In genomic region chr4:43607827-43608461, GRCh38 we compare ENCODE assay signal across 24 cellular contexts.
A peak's percentile ranks its signal among the peaks of the same experiment; 100 is the strongest.
DNase-seq lines count a peak whose midpoint lies in the region; ATAC-seq and TF ChIP-seq lines count a peak whose summit lies in the region.
"Had no signal": no experiment of that assay in that cellular context is flagged by ENCODE, and none has a peak within 500 bp of the region (broad histone marks: within the 10 kb centered on the region; RNA-seq: fewer than 3 reads in every experiment).

No MANE protein-coding gene starts in this region.

- no peaks in the 10 kb centered on the region for H3K36me3 ChIP-seq in adrenal gland (replicated peaks in 1 of 2)
- H3K36me3 ChIP-seq: SJCRH30 had no signal

- H3K27me3 Mint-ChIP-seq in stimulated activated memory B cell treated with anti-CD40 and anti-IgM and Interleukin-4, amounts not matched to agents 10 μg/mL and 1 μg/mL and 100 μg/mL, for 72 hours: no peaks in the 10 kb centered on the region
- H3K27me3 Mint-ChIP-seq: naive thymus-derived CD8-positive, alpha-beta T cell had no signal

- WGBS in adrenal gland, 4 donors: 55 to 62% (median 57%) methylated on average over 4 of the region's 4 CpGs

- no peaks in the 10 kb centered on the region for H3K27me3 ChIP-seq in adrenal gland
- H3K27me3 ChIP-seq: SJCRH30 had no signal

- H3K27ac ChIP-seq in adrenal gland: no peak overlapping the region
- H3K27ac ChIP-seq: coronary artery, PC-9, SJCRH30 had no signal

- H3K36me3 Mint-ChIP-seq in stimulated activated memory B cell treated with anti-CD40 and anti-IgM and Interleukin-4, amounts not matched to agents 10 μg/mL and 1 μg/mL and 100 μg/mL, for 72 hours: no peaks in the 10 kb centered on the region
- H3K36me3 Mint-ChIP-seq: naive thymus-derived CD8-positive, alpha-beta T cell had no signal

- TF ChIP-seq CTCF in adrenal gland (IDR thresholded peaks at IDR 0.05): no peak

- H3K9me3 Mint-ChIP-seq in stimulated activated memory B cell treated with anti-CD40 and anti-IgM and Interleukin-4, amounts not matched to agents 10 μg/mL and 1 μg/mL and 100 μg/mL, for 72 hours: peaks cover 6% of the 10 kb centered on the region

- intact Hi-C loops in adrenal gland (cut with DNase I): no loop called here

- in situ Hi-C loops in KBM-7 (cut with MboI; ENCODE audit: low pct_unique_long_range_greater_than_20kb, low sequenced_read_pairs): no loop called here

- H3K4me1 Mint-ChIP-seq in stimulated activated memory B cell treated with anti-CD40 and anti-IgM and Interleukin-4, amounts not matched to agents 10 μg/mL and 1 μg/mL and 100 μg/mL, for 72 hours: peaks cover 6% of the 10 kb centered on the region

- ATAC-seq in GM18868 (IDR thresholded peaks at IDR 0.05; ENCODE audit: unreplicated experiment) (peak; percentile 83), HG02885 (IDR thresholded peaks at IDR 0.05; ENCODE audit: poor library complexity, unreplicated experiment) (peak; percentile 90)
- no peak for ATAC-seq in stimulated activated memory B cell treated with anti-CD40 and anti-IgM and Interleukin-4, amounts not matched to agents 10 μg/mL and 1 μg/mL and 100 μg/mL, for 72 hours
- ATAC-seq: left cardiac atrium; naive thymus-derived CD8-positive, alpha-beta T cell; right cardiac atrium had no signal

- H3K4me3 ChIP-seq in adrenal gland: no peak overlapping the region
- H3K4me3 ChIP-seq: coronary artery, PC-9, SJCRH30 had no signal

- H3K9me3 ChIP-seq in adrenal gland (replicated peaks in 1 of 3): no peaks in the 10 kb centered on the region
- H3K9me3 ChIP-seq: Caco-2, SJCRH30 had no signal

- H3K4me1 ChIP-seq in adrenal gland (replicated peaks in 1 of 2): no peaks in the 10 kb centered on the region
- H3K4me1 ChIP-seq: Caco-2, SJCRH30 had no signal

- no peak overlapping the region for H3K4me3 Mint-ChIP-seq in stimulated activated memory B cell treated with anti-CD40 and anti-IgM and Interleukin-4, amounts not matched to agents 10 μg/mL and 1 μg/mL and 100 μg/mL, for 72 hours

- peak; percentile 13 for DNase-seq in KBM-7
- no peak for DNase-seq in adrenal gland
- no peak for DNase-seq in ecto neural progenitor cell (ENCODE audit: low spot score)
- no peak for DNase-seq in RPMI8226
- no peak for DNase-seq in activated CD8-positive, alpha-beta memory T cell treated with anti-CD3 and anti-CD28 coated beads, Interleukin-2, amount 50 U/mL, for 48 hours
- DNase-seq: activated CD4-positive, alpha-beta T cell treated with anti-CD3 and anti-CD28 coated beads, Interleukin-2, amount 50 U/mL, for 1 hour; activated effector memory CD4-positive, alpha-beta T cell treated with anti-CD3 and anti-CD28 coated beads, Interleukin-2, amount 50 U/mL, for 16 hours; AML-193; Caco-2; glutamatergic neuron; HCEC 1CT; left cardiac atrium; mesenchymal stem cell; naive thymus-derived CD8-positive, alpha-beta T cell; NCI-H1417 treated with DMSO at 0.1 percent for 48 hours; NCI-H2171; NCI-H748 treated with DMSO at 0.1 percent for 48 hours; PC-9; right cardiac atrium; SJCRH30 had no signal

- peak overlapping the region; percentile 8 for H3K27ac Mint-ChIP-seq in stimulated activated memory B cell treated with anti-CD40 and anti-IgM and Interleukin-4, amounts not matched to agents 10 μg/mL and 1 μg/mL and 100 μg/mL, for 72 hours

- TF ChIP-seq POLR2A in adrenal gland (IDR thresholded peaks at IDR 0.05): no peak
